In genomic region chr6:137824502-137824879, GRCh38 we compare ENCODE assay signal across 8 cellular contexts. TPM values are rescaled to one million over a fixed set of nuclear protein-coding genes. Genes with fewer than 3 reads are reported as not detected.
DNase-seq lines count a peak whose midpoint lies in the region; ATAC-seq and TF ChIP-seq lines count a peak whose summit lies in the region.

No MANE protein-coding gene starts in this region.

- peaks cover 21% of the 10 kb centered on the region for H3K4me1 Mint-ChIP-seq in brain
- H3K4me1 Mint-ChIP-seq in naive B cell, result peaks cover 20 to 29% (median 22%) of the 10 kb centered on the region in 3 donors

- no peak for TF ChIP-seq CTCF in left ventricle myocardium inferior (IDR thresholded peaks at IDR 0.05; ENCODE audit: borderline replicate concordance)
- no peak for TF ChIP-seq CTCF in brain (conservative IDR thresholded peaks at IDR 0.05)
- no peak for TF ChIP-seq CTCF in upper lobe of right lung (IDR thresholded peaks at IDR 0.05)

- intact Hi-C loops in left ventricle myocardium inferior (cut with micrococcal nuclease) (no loop called here), Right ventricle myocardium superior (cut with DNase I) (no loop called here), upper lobe of right lung (cut with DNase I) (no loop called here)

- ATAC-seq in Right ventricle myocardium superior (ENCODE audit: poor library complexity) (no peak), naive B cell (ENCODE audit: low read depth in 2 of 2) (no peak), upper lobe of right lung (no peak), esophagus mucosa (no peak)

- H3K4me3 Mint-ChIP-seq in brain (peak overlapping the region in 4 of 5 experiments; percentile 16 to 50 (median 34)), naive B cell (peak overlapping the region in 1 of 8 donors; percentile 10)

- H3K27ac ChIP-seq in left ventricle myocardium inferior (replicated peaks), result peak overlapping the region; percentile 39
- H3K27ac ChIP-seq in upper lobe of right lung, result peak overlapping the region; percentile 60

- H3K9me3 ChIP-seq in left ventricle myocardium inferior (replicated peaks), result peaks cover 6% of the 10 kb centered on the region
- no peaks in the 10 kb centered on the region for H3K9me3 ChIP-seq in upper lobe of right lung
- H3K9me3 ChIP-seq in HAP-1, result no peaks in the 10 kb centered on the region

- H3K36me3 Mint-ChIP-seq in brain (no peaks in the 10 kb centered on the region), naive B cell (no peaks in the 10 kb centered on the region)

- H3K4me3 ChIP-seq in left ventricle myocardium inferior (no peak overlapping the region), upper lobe of right lung (no peak overlapping the region), HAP-1 (no peak overlapping the region)

- H3K27ac Mint-ChIP-seq in brain, result peak overlapping the region in 4 of 5 experiments; percentile 23 to 81 (median 72)
- peak overlapping the region; percentile 68 to 97 (median 86) for H3K27ac Mint-ChIP-seq in naive B cell

- H3K4me1 ChIP-seq in left ventricle myocardium inferior (peaks cover 25% of the 10 kb centered on the region), upper lobe of right lung (peaks cover 33% of the 10 kb centered on the region), HAP-1 (peaks cover 7% of the 10 kb centered on the region)

- DNase-seq in left ventricle myocardium inferior (no peak), Right ventricle myocardium superior (no peak), naive B cell (no peak), upper lobe of right lung (no peak), HAP-1 (ENCODE audit: low spot score in 2 of 2) (no peak), NCI-H774 (lab: John Stamatoyannopoulos, UW) (no peak)

- no peaks in the 10 kb centered on the region for H3K9me3 Mint-ChIP-seq in brain
- H3K9me3 Mint-ChIP-seq in naive B cell, result no peaks in the 10 kb centered on the region

- H3K27me3 Mint-ChIP-seq in brain (no peaks in the 10 kb centered on the region), naive B cell (no peaks in the 10 kb centered on the region)

- H3K36me3 ChIP-seq in left ventricle myocardium inferior (no peaks in the 10 kb centered on the region), upper lobe of right lung (no peaks in the 10 kb centered on the region), HAP-1 (replicated peaks) (no peaks in the 10 kb centered on the region)

- H3K27me3 ChIP-seq in left ventricle myocardium inferior (ENCODE audit: low read depth) (no peaks in the 10 kb centered on the region), upper lobe of right lung (no peaks in the 10 kb centered on the region), HAP-1 (ENCODE audit: low read depth) (0 out of 2 replicates have a peak, but pooled peaks cover 2% of the 10 kb centered on the region)

- in situ Hi-C loops in HAP-1 (cut with MboI; ENCODE audit: low sequenced_read_pairs), result no loop called here

RNA-seq across cellular contexts. Expression of gene TNFAIP3, which starts 42.6 kb away (rescaled TPM):
- total RNA-seq in left ventricle myocardium inferior (7.0 TPM), Right ventricle myocardium superior (4.6 TPM), upper lobe of right lung (45.9 TPM), esophagus mucosa (8.8 TPM)
- polyA plus RNA-seq in brain (ENCODE audit: insufficient read depth, low read depth, low replicate concordance) (2.1 TPM), naive B cell (ENCODE audit: low read depth in 6 of 6) (10 to 100 TPM in 5 of 6 donors, 1 to 10 TPM in 1; 4.0 to 48.4 (median 33.8) TPM)
